Comparison of ENCODE assay signal across 20 cellular contexts in genomic region chr22:50684986-50685385, GRCh38. TPM values are rescaled to one million over a fixed set of nuclear protein-coding genes. Genes with fewer than 3 reads are reported as not detected.
DNase-seq lines count a peak whose midpoint lies in the region; ATAC-seq and TF ChIP-seq lines count a peak whose summit lies in the region.
"Had no signal": no experiment of that assay in that cellular context is flagged by ENCODE, and none has a peak within 500 bp of the region (broad histone marks: within the 10 kb centered on the region; RNA-seq: fewer than 3 reads in every experiment).

No MANE protein-coding gene starts in this region.

- H3K27me3 ChIP-seq in neural progenitor cell (no peaks in the 10 kb centered on the region), SJCRH30 (no peaks in the 10 kb centered on the region)
- H3K27me3 ChIP-seq: pancreas had no signal

- H3K27me3 Mint-ChIP-seq in neural progenitor cell (ENCODE audit: insufficient read depth, low read depth) = peaks cover 4% of the 10 kb centered on the region

- no peaks in the 10 kb centered on the region for H3K79me2 ChIP-seq in neural progenitor cell (ENCODE audit: low read depth)

- no peaks in the 10 kb centered on the region for H3K9me3 ChIP-seq in neural progenitor cell (ENCODE audit: low read depth)
- no peaks in the 10 kb centered on the region for H3K9me3 ChIP-seq in SJCRH30 (replicated peaks)
- H3K9me3 ChIP-seq: pancreas had no signal

- H3K27ac ChIP-seq in neural progenitor cell (no peak overlapping the region), SJCRH30 (no peak overlapping the region)
- H3K27ac ChIP-seq: KMS-11, pancreas had no signal

- no peak overlapping the region for H3K4me3 ChIP-seq in neural progenitor cell
- H3K4me3 ChIP-seq in SJCRH30 = no peak overlapping the region
- H3K4me3 ChIP-seq: pancreas had no signal

- peak overlapping the region; percentile 84 for H3K27ac Mint-ChIP-seq in neural progenitor cell
- H3K27ac Mint-ChIP-seq: activated T-helper 1 cell treated with anti-CD3 and anti-CD28 coated beads, Interleukin-12 subunit alpha, Interleukin-12 subunit beta, Interleukin-2, Interleukin-4 antibody, amounts not matched to agents 30 ng/mL and 10 ng/mL and 1 ng/mL, durations not matched to agents 14 hours and 24 hours and 36 hours; H9 had no signal

- no peak overlapping the region for H3K4me2 ChIP-seq in neural progenitor cell
- H3K4me2 ChIP-seq: KMS-11 had no signal

- H2AFZ ChIP-seq in neural progenitor cell (replicated peaks) = no peak overlapping the region

- peaks cover 36% of the 10 kb centered on the region for H3K36me3 Mint-ChIP-seq in neural progenitor cell

- TF ChIP-seq CTCF in neural progenitor cell (IDR thresholded peaks at IDR 0.05) = no peak

- H3K36me3 ChIP-seq in neural progenitor cell (no peaks in the 10 kb centered on the region), SJCRH30 (no peaks in the 10 kb centered on the region)
- H3K36me3 ChIP-seq: pancreas had no signal

- no peak for ATAC-seq in HG02870 (IDR thresholded peaks at IDR 0.05; ENCODE audit: unreplicated experiment)
- ATAC-seq in GM21576 (IDR thresholded peaks at IDR 0.05; ENCODE audit: unreplicated experiment) = no peak
- ATAC-seq: pancreas, PC-3 had no signal

- H3K4me1 Mint-ChIP-seq in neural progenitor cell = peaks cover 7% of the 10 kb centered on the region

- peaks cover 11% of the 10 kb centered on the region for H3K9me3 Mint-ChIP-seq in neural progenitor cell

- H3F3A ChIP-seq in neural progenitor cell (ENCODE audit: low read depth) = no peaks in the 10 kb centered on the region

- H3K4me1 ChIP-seq in neural progenitor cell = no peaks in the 10 kb centered on the region
- no peaks in the 10 kb centered on the region for H3K4me1 ChIP-seq in SJCRH30
- H3K4me1 ChIP-seq: pancreas had no signal

- H3K9ac ChIP-seq in neural progenitor cell = no peak overlapping the region
- H3K9ac ChIP-seq: KMS-11 had no signal

- H3K4me3 Mint-ChIP-seq in neural progenitor cell = peak overlapping the region; percentile 58
- H3K4me3 Mint-ChIP-seq: activated T-helper 1 cell treated with anti-CD3 and anti-CD28 coated beads, Interleukin-12 subunit alpha, Interleukin-12 subunit beta, Interleukin-2, Interleukin-4 antibody, amounts not matched to agents 30 ng/mL and 10 ng/mL and 1 ng/mL, durations not matched to agents 14 hours and 24 hours and 36 hours; H9 had no signal

- peak; percentile 66 for DNase-seq in Daoy (ENCODE audit: low read depth)
- peak; percentile 23 for DNase-seq in M059J (ENCODE audit: low read depth)
- peak; percentile 33 for DNase-seq in fibroblast of peridontal ligament (ENCODE audit: extremely low read depth)
- DNase-seq in neural progenitor cell (ENCODE audit: low spot score) = peak; percentile 1
- DNase-seq in NCI-H1694 treated with DMSO at 0.1 percent for 48 hours (lab: John Stamatoyannopoulos, UW) = no peak
- DNase-seq in SJCRH30 = no peak
- DNase-seq: AML-193; amygdala; effector CD4-positive, alpha-beta T cell; foreskin melanocyte; H9; NCI-H1436; PC-3 had no signal

- no peaks in the 10 kb centered on the region for H4K20me1 ChIP-seq in neural progenitor cell (ENCODE audit: low read depth)

RNA-seq across cellular contexts. Expression of gene SHANK3, which starts 12.4 kb away (rescaled TPM):
- total RNA-seq in Daoy (2014; rRNA removed; shearing (Covaris generic)) = 0.33 and 0.46 TPM in 2 replicates
- 0.30 and 0.71 TPM in 2 replicates for total RNA-seq in M059J (2014; rRNA removed; shearing (Covaris generic))
- total RNA-seq in neural progenitor cell (ENCODE audit: low replicate concordance) = 0.65 and 3.6 TPM in 2 replicates
- total RNA-seq in SJCRH30 (2014; rRNA removed; shearing (Covaris generic)) = 0.08 and 0.12 TPM in 2 replicates
- total RNA-seq: T-helper 1 cell treated with Interleukin-12 subunit alpha and Interleukin-12 subunit beta and Interleukin-4 antibody, amounts not matched to agents 30 ng/mL and 1 ng/mL, for 36 hours had no signal

RNA-seq across cellular contexts. Expression of gene ACR, which starts 53.0 kb away (rescaled TPM):
- not detected in 2 replicates for total RNA-seq in Daoy (2014; rRNA removed; shearing (Covaris generic))
- total RNA-seq in M059J (2014; rRNA removed; shearing (Covaris generic)) = not detected in 2 replicates
- total RNA-seq in neural progenitor cell (ENCODE audit: low replicate concordance) = not detected in 2 replicates
- not detected in 2 replicates for total RNA-seq in SJCRH30 (2014; rRNA removed; shearing (Covaris generic))
- total RNA-seq: activated T-helper 1 cell treated with anti-CD3 and anti-CD28 coated beads, Interleukin-12 subunit alpha, Interleukin-12 subunit beta, Interleukin-2, Interleukin-4 antibody, amounts not matched to agents 30 ng/mL and 10 ng/mL and 1 ng/mL, durations not matched to agents 14 hours and 24 hours and 36 hours; mononuclear cell; PC-3; T-helper 1 cell treated with Interleukin-12 subunit alpha and Interleukin-12 subunit beta and Interleukin-4 antibody, amounts not matched to agents 30 ng/mL and 1 ng/mL, for 36 hours had no signal

RNA-seq across cellular contexts. Expression of gene ARSA, which starts 57.0 kb away (rescaled TPM):
- 12.5 and 16.0 TPM in 2 replicates for total RNA-seq in Daoy (2014; rRNA removed; shearing (Covaris generic))
- total RNA-seq in M059J (2014; rRNA removed; shearing (Covaris generic)) = 6.2 and 10.9 TPM in 2 replicates
- total RNA-seq in neural progenitor cell (ENCODE audit: low replicate concordance) = 4.2 and 18.4 TPM in 2 replicates
- total RNA-seq in SJCRH30 (2014; rRNA removed; shearing (Covaris generic)) = 1.8 TPM in 2 replicates

Comparison
In these comparisons a context has a peak if more than half of its experiments do, and no peak if none do; other contexts are left out.
1. DNase-seq: peak in Daoy (single experiment), M059J (single experiment), fibroblast of peridontal ligament (single experiment) and neural progenitor cell (single experiment); none in NCI-H1694 treated with DMSO at 0.1 percent for 48 hours (single experiment) and SJCRH30 (0 of 2).